Comparison of ENCODE assay signal across 23 cellular contexts in the genomic region with DNA sequence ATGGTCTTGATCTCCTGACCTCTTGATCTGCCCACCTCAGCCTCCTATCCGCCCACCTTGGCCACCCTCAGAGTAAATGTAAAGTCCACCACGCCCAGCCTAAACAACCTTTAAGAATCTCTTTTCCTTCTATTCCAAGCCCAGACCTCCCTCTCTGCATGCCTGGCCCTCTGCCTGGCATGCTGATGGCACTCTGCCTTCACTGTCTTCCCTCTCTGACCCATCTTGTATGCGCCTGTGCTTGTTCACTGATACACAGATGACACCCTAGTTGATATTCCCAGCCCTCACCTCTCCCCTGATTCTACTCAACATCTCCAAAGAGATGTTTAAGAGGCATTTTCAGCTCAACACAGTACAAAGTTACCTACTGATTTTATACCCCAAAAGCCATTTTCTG.
DNase-seq lines count a peak whose midpoint lies in the region; ATAC-seq and TF ChIP-seq lines count a peak whose summit lies in the region.
"Had no signal": no experiment of that assay in that cellular context is flagged by ENCODE, and none has a peak within 500 bp of the region (broad histone marks: within the 10 kb centered on the region; RNA-seq: fewer than 3 reads in every experiment).

No MANE protein-coding gene starts in this region.

- H3K9me3 Mint-ChIP-seq in GM23338 (no peaks in the 10 kb centered on the region; the same call in 2 of the 3 replicates), Calu3 (ENCODE audit: low read depth, unreplicated experiment) (no peaks in the 10 kb centered on the region)
- H3K9me3 Mint-ChIP-seq in CD8-positive, alpha-beta memory T cell: peaks cover 0 to 4% (median 0%) of the 10 kb centered on the region in 5 donors
- H3K9me3 Mint-ChIP-seq: CD14-positive monocyte had no signal

- H3K4me3 ChIP-seq in GM23338 (no peak overlapping the region), mesendoderm (ENCODE audit: low read length) (no peak overlapping the region), colonic mucosa (no peak overlapping the region)
- H3K4me3 ChIP-seq in CD8-positive, alpha-beta memory T cell (ENCODE audit: low read length): no peak overlapping the region
- H3K4me3 ChIP-seq: BLaER1 had no signal

- no peak overlapping the region for H3K18ac ChIP-seq in mesendoderm (ENCODE audit: low read length)

- DNase-seq in GM23338 (ENCODE audit: low spot score) (no peak), NCI-H446 treated with DMSO at 0.1 percent for 48 hours (lab: John Stamatoyannopoulos, UW) (peak; percentile 16), cerebellum (ENCODE audit: low spot score) (peak; percentile 52), mesendoderm (no peak), NCI-H510A (lab: John Stamatoyannopoulos, UW) (no peak), Calu3 (no peak), colonic mucosa (no peak)
- no peak for DNase-seq in CD8-positive, alpha-beta memory T cell
- DNase-seq: 8988T; ACHN; BE2C; Caco-2; CD4-positive, alpha-beta memory T cell; CD4-positive, CD25-positive, alpha-beta regulatory T cell; DMS 273 treated with DMSO at 0.1 percent for 48 hours; DMS153; DMS53; DMS79; DND-41; EL; GF-D8 had no signal

- peaks cover 1% of the 10 kb centered on the region for H3K27me3 Mint-ChIP-seq in GM23338 (ENCODE audit: insufficient read depth, low read depth, poor library complexity)
- peaks cover 55% of the 10 kb centered on the region for H3K27me3 Mint-ChIP-seq in Calu3 (ENCODE audit: unreplicated experiment)
- H3K27me3 Mint-ChIP-seq in CD8-positive, alpha-beta memory T cell: peaks cover 1 to 12% of the 10 kb centered on the region in 2 donors
- H3K27me3 Mint-ChIP-seq: CD4-positive, CD25-positive, alpha-beta regulatory T cell had no signal

- POLR2A ChIA-PET in CD8-positive, alpha-beta memory T cell (lab: Charles Lee): no interaction called here

- H4K5ac ChIP-seq in mesendoderm (ENCODE audit: low read length): no peak overlapping the region

- H3K27me3 ChIP-seq in GM23338 (ENCODE audit: insufficient read depth) (no peaks in the 10 kb centered on the region), mesendoderm (ENCODE audit: insufficient read depth, low read length, poor library complexity) (no peaks in the 10 kb centered on the region), colonic mucosa (no peaks in the 10 kb centered on the region)
- no peaks in the 10 kb centered on the region for H3K27me3 ChIP-seq in CD8-positive, alpha-beta memory T cell (ENCODE audit: insufficient read depth, low read length, poor library complexity, severe bottlenecking)
- H3K27me3 ChIP-seq: BE2C, BLaER1 had no signal

- intact Hi-C loops in Calu3 (cut with micrococcal nuclease; ENCODE audit: unreplicated experiment) (no loop called here), colonic mucosa (cut with DNase I) (loop anchor here (10.0 kb wide), 1 partner anchor 549 kb away; no protein-coding TSS in a partner anchor)

- ATAC-seq in GM23338: no peak

- H4K8ac ChIP-seq in mesendoderm (ENCODE audit: low read depth, low read length): no peak overlapping the region

- TF ChIP-seq CTCF in GM23338 (conservative IDR thresholded peaks at IDR 0.05; ENCODE audit: low read depth in 2 of 2) (no peak), Calu3 (IDR thresholded peaks at IDR 0.05; ENCODE audit: unreplicated experiment) (no peak), colonic mucosa (IDR thresholded peaks at IDR 0.05) (no peak)

- H3K23ac ChIP-seq in mesendoderm (ENCODE audit: low read length): no peak overlapping the region

- no peak overlapping the region for H3K4me3 Mint-ChIP-seq in GM23338
- H3K4me3 Mint-ChIP-seq in Calu3 (ENCODE audit: low read depth, unreplicated experiment): no peak overlapping the region
- no peak overlapping the region for H3K4me3 Mint-ChIP-seq in CD8-positive, alpha-beta memory T cell
- H3K4me3 Mint-ChIP-seq: CD14-positive monocyte; CD4-positive, alpha-beta memory T cell; CD4-positive, CD25-positive, alpha-beta regulatory T cell had no signal

- no peak overlapping the region for H3K4me2 ChIP-seq in GM23338
- no peak overlapping the region for H3K4me2 ChIP-seq in mesendoderm (ENCODE audit: low read length)

- peaks cover 4% of the 10 kb centered on the region for H3K4me1 ChIP-seq in GM23338 (ENCODE audit: insufficient read depth)
- H3K4me1 ChIP-seq in mesendoderm (ENCODE audit: control insufficient read depth, low read depth, low read length): peaks cover 6% of the 10 kb centered on the region
- H3K4me1 ChIP-seq in colonic mucosa: no peaks in the 10 kb centered on the region
- H3K4me1 ChIP-seq in CD8-positive, alpha-beta memory T cell (ENCODE audit: insufficient read depth, low read length): no peaks in the 10 kb centered on the region
- H3K4me1 ChIP-seq: Caco-2 had no signal

- H2BK120ac ChIP-seq in mesendoderm (ENCODE audit: low read depth, low read length): no peak overlapping the region

- H3K9ac ChIP-seq in mesendoderm (ENCODE audit: low read length) (no peak overlapping the region), colonic mucosa (ENCODE audit: low read depth in 2 of 2, low read length in 2 of 2) (no peak overlapping the region)
- H3K9ac ChIP-seq: BLaER1 had no signal

- H3K56ac ChIP-seq in mesendoderm (ENCODE audit: low read length): no peak overlapping the region

- no peaks in the 10 kb centered on the region for H3K79me1 ChIP-seq in mesendoderm (ENCODE audit: low read length)

- no peaks in the 10 kb centered on the region for H3K36me3 ChIP-seq in GM23338 (ENCODE audit: insufficient read depth)
- no peaks in the 10 kb centered on the region for H3K36me3 ChIP-seq in mesendoderm (ENCODE audit: control insufficient read depth, insufficient read depth, low read length)
- no peaks in the 10 kb centered on the region for H3K36me3 ChIP-seq in colonic mucosa
- no peaks in the 10 kb centered on the region for H3K36me3 ChIP-seq in CD8-positive, alpha-beta memory T cell (ENCODE audit: insufficient read depth, low read length)
- H3K36me3 ChIP-seq: BE2C, BLaER1 had no signal

- no peak overlapping the region for H2BK5ac ChIP-seq in mesendoderm (ENCODE audit: low read length)

- BruUV-seq in Calu3 (replicated peaks; lab: Mats Ljungman, UMichigan): no TSS peak

- H3K9me3 ChIP-seq in colonic mucosa: no peaks in the 10 kb centered on the region
- no peaks in the 10 kb centered on the region for H3K9me3 ChIP-seq in CD8-positive, alpha-beta memory T cell (ENCODE audit: low read length)
- H3K9me3 ChIP-seq: BE2C, BLaER1, Caco-2 had no signal

- 0 out of 2 replicates have a peak, but pooled peaks cover 4% of the 10 kb centered on the region for H3K9me2 ChIP-seq in GM23338 (ENCODE audit: insufficient read depth)

- no peak overlapping the region for H3K4ac ChIP-seq in mesendoderm (ENCODE audit: low read depth, low read length)

- H3K36me3 Mint-ChIP-seq in GM23338 (ENCODE audit: low read depth) (no peaks in the 10 kb centered on the region), Calu3 (ENCODE audit: insufficient read depth, unreplicated experiment) (no peaks in the 10 kb centered on the region)
- H3K36me3 Mint-ChIP-seq in CD8-positive, alpha-beta memory T cell: no peaks in the 10 kb centered on the region
- H3K36me3 Mint-ChIP-seq: CD14-positive monocyte; CD4-positive, alpha-beta memory T cell; CD4-positive, CD25-positive, alpha-beta regulatory T cell had no signal

- no peaks in the 10 kb centered on the region for H3F3A ChIP-seq in GM23338 (replicated peaks; ENCODE audit: low read depth)

- CTCF ChIA-PET in Calu3 (lab: Charles Lee): interaction anchor here (0.7 kb wide), 1 partner anchor 101 kb away, joined by 5 read pairs; no protein-coding TSS in a partner anchor
- CTCF ChIA-PET in CD8-positive, alpha-beta memory T cell (lab: Charles Lee): no interaction called here

- H2AFZ ChIP-seq in GM23338: no peak overlapping the region

- no peaks in the 10 kb centered on the region for H4K20me1 ChIP-seq in GM23338 (replicated peaks; ENCODE audit: insufficient read depth)
- H4K20me1 ChIP-seq: BLaER1 had no signal

- peak overlapping the region; percentile 2 for H2AK5ac ChIP-seq in mesendoderm (ENCODE audit: low read length)

- no peak overlapping the region for H2BK15ac ChIP-seq in mesendoderm (replicated peaks; ENCODE audit: low read depth)

- peak overlapping the region; percentile 33; the same call in 1 of the 2 replicates for H3K27ac Mint-ChIP-seq in GM23338
- H3K27ac Mint-ChIP-seq in Calu3 (ENCODE audit: unreplicated experiment): no peak overlapping the region
- H3K27ac Mint-ChIP-seq in CD8-positive, alpha-beta memory T cell: no peak overlapping the region
- H3K27ac Mint-ChIP-seq: CD14-positive monocyte; CD4-positive, alpha-beta memory T cell; CD4-positive, CD25-positive, alpha-beta regulatory T cell had no signal

- no peaks in the 10 kb centered on the region for H3K79me2 ChIP-seq in GM23338 (replicated peaks; ENCODE audit: insufficient read depth)
- no peaks in the 10 kb centered on the region for H3K79me2 ChIP-seq in mesendoderm (ENCODE audit: control insufficient read depth, insufficient read depth, low read length)

- peaks cover 5% of the 10 kb centered on the region; the same call in 2 of the 3 replicates for H3K4me1 Mint-ChIP-seq in GM23338
- no peaks in the 10 kb centered on the region for H3K4me1 Mint-ChIP-seq in Calu3 (ENCODE audit: low read depth, unreplicated experiment)
- peaks cover 2 to 5% (median 5%) of the 10 kb centered on the region in 3 donors for H3K4me1 Mint-ChIP-seq in CD8-positive, alpha-beta memory T cell

- no CpG with 5 or more reads among the region's 3 CpGs for WGBS in mesendoderm (ENCODE audit: extremely low coverage, insufficient coverage, low lambda C conversion rate)

- H3K27ac ChIP-seq in GM23338 (ENCODE audit: low read depth) (no peak overlapping the region), mesendoderm (ENCODE audit: low read depth, low read length) (no peak overlapping the region), colonic mucosa (no peak overlapping the region)
- H3K27ac ChIP-seq in CD8-positive, alpha-beta memory T cell (ENCODE audit: low read depth, low read length): no peak overlapping the region
- H3K27ac ChIP-seq: BLaER1 had no signal

Comparison
In these comparisons a context has a peak if more than half of its experiments do, and no peak if none do; other contexts are left out.
1. DNase-seq: peak in NCI-H446 treated with DMSO at 0.1 percent for 48 hours (single experiment) and cerebellum (single experiment); none in GM23338 (single experiment), mesendoderm (single experiment), NCI-H510A (single experiment), Calu3 (single experiment), colonic mucosa (single experiment) and CD8-positive, alpha-beta memory T cell (0 of 5).